8 cellular contexts compared by ENCODE assay signal in genomic region chr19:58387338-58388174, GRCh38. TPM values are rescaled to one million over a fixed set of nuclear protein-coding genes. Genes with fewer than 3 reads are reported as not detected.
DNase-seq lines count a peak whose midpoint lies in the region; ATAC-seq and TF ChIP-seq lines count a peak whose summit lies in the region.

No MANE protein-coding gene starts in this region.

- H3K27me3 Mint-ChIP-seq in neural crest cell (ENCODE audit: low read depth): peaks cover 4% of the 10 kb centered on the region

- no peaks in the 10 kb centered on the region for H3K9me3 Mint-ChIP-seq in neural crest cell

- no peak overlapping the region for H3K27ac ChIP-seq in ectodermal cell (ENCODE audit: insufficient read depth, low read depth, low read length, poor library complexity, severe bottlenecking)

- H3K4me3 ChIP-seq in GM12864 (ENCODE audit: low read depth, low read length): peak overlapping the region; percentile 88
- peak overlapping the region; percentile 96 for H3K4me3 ChIP-seq in ectodermal cell (ENCODE audit: insufficient read depth, low read depth, low read length)

- no peak for ATAC-seq in HG03521 (IDR thresholded peaks at IDR 0.05; ENCODE audit: unreplicated experiment)
- ATAC-seq in GM18867 (IDR thresholded peaks at IDR 0.05; ENCODE audit: unreplicated experiment): no peak

- H3K27ac Mint-ChIP-seq in neural crest cell (ENCODE audit: unreplicated experiment): peak overlapping the region; percentile 100

- peaks cover 36% of the 10 kb centered on the region for H3K4me1 Mint-ChIP-seq in neural crest cell

- H3K9me3 ChIP-seq in ectodermal cell (ENCODE audit: control insufficient read depth, low read length): no peaks in the 10 kb centered on the region

- TF ChIP-seq CTCF in GM12864 (IDR thresholded peaks at IDR 0.05; ENCODE audit: low read depth, low read length, missing control alignments) (no peak), neural crest cell (conservative IDR thresholded peaks at IDR 0.05) (no peak)

- H3K4me3 Mint-ChIP-seq in neural crest cell: peak overlapping the region; percentile 99

- H3K27me3 ChIP-seq in ectodermal cell (ENCODE audit: control insufficient read depth, insufficient read depth, low read length, poor library complexity, severe bottlenecking): no peaks in the 10 kb centered on the region

- H3K36me3 ChIP-seq in ectodermal cell (ENCODE audit: control insufficient read depth, insufficient read depth, low read length): peaks cover 14% of the 10 kb centered on the region

- WGBS in ectodermal cell, 2 experiments: 9 to 10% methylated on average over 39 of the region's 39 CpGs

- peaks cover 15% of the 10 kb centered on the region for H3K36me3 Mint-ChIP-seq in neural crest cell (ENCODE audit: low read depth)

- peaks cover 21% of the 10 kb centered on the region for H3K4me1 ChIP-seq in ectodermal cell (ENCODE audit: control insufficient read depth, insufficient read depth, low read length)

- DNase-seq in GM12864 (ENCODE audit: low read depth) (no peak), NCI-H2227 (lab: John Stamatoyannopoulos, UW; ENCODE audit: unreplicated experiment) (peak; percentile 72), neural crest cell (ENCODE audit: low read depth, low spot score) (no peak), cortex of kidney (lab: John Stamatoyannopoulos, UW) (no peak), AG20443 (ENCODE audit: low spot score) (no peak)

RNA-seq across cellular contexts. Expression of gene RPS5, which starts 0.5 kb away (rescaled TPM):
- 1,611 TPM for polyA plus RNA-seq in ectodermal cell (2013, experiment 1 of 4)
- polyA plus RNA-seq in ectodermal cell (2013, experiment 2 of 4): 1,629 TPM
- 1,522 TPM for polyA plus RNA-seq in ectodermal cell (2013, experiment 3 of 4)
- polyA plus RNA-seq in ectodermal cell (2013, experiment 4 of 4): 1,529 TPM
- total RNA-seq in neural crest cell: 1,209 and 1,215 TPM in 2 replicates

RNA-seq across cellular contexts. Expression of gene ZNF837, which starts 6.7 kb away (rescaled TPM):
- 3.0 TPM for polyA plus RNA-seq in ectodermal cell (2013, experiment 1 of 4)
- 3.1 TPM for polyA plus RNA-seq in ectodermal cell (2013, experiment 2 of 4)
- 4.1 TPM for polyA plus RNA-seq in ectodermal cell (2013, experiment 3 of 4)
- 3.1 TPM for polyA plus RNA-seq in ectodermal cell (2013, experiment 4 of 4)
- 4.5 and 5.0 TPM in 2 replicates for total RNA-seq in neural crest cell

RNA-seq across cellular contexts. Expression of gene RNF225, which starts 7.9 kb away (rescaled TPM):
- polyA plus RNA-seq in ectodermal cell (2013, experiment 1 of 4): not detected
- not detected for polyA plus RNA-seq in ectodermal cell (2013, experiment 2 of 4)
- not detected for polyA plus RNA-seq in ectodermal cell (2013, experiment 3 of 4)
- not detected for polyA plus RNA-seq in ectodermal cell (2013, experiment 4 of 4)
- 1.5 and 1.6 TPM in 2 replicates for total RNA-seq in neural crest cell

RNA-seq across cellular contexts. Expression of gene ZNF584, which starts 20.9 kb away (rescaled TPM):
- 11.3 TPM for polyA plus RNA-seq in ectodermal cell (2013, experiment 1 of 4)
- 11.9 TPM for polyA plus RNA-seq in ectodermal cell (2013, experiment 2 of 4)
- 9.1 TPM for polyA plus RNA-seq in ectodermal cell (2013, experiment 3 of 4)
- polyA plus RNA-seq in ectodermal cell (2013, experiment 4 of 4): 9.5 TPM
- 28.4 and 31.1 TPM in 2 replicates for total RNA-seq in neural crest cell

RNA-seq across cellular contexts. Expression of gene ZNF497, which starts 25.0 kb away (rescaled TPM):
- 5.3 TPM for polyA plus RNA-seq in ectodermal cell (2013, experiment 1 of 4)
- polyA plus RNA-seq in ectodermal cell (2013, experiment 2 of 4): 6.4 TPM
- 5.2 TPM for polyA plus RNA-seq in ectodermal cell (2013, experiment 3 of 4)
- polyA plus RNA-seq in ectodermal cell (2013, experiment 4 of 4): 4.8 TPM
- 8.4 and 9.1 TPM in 2 replicates for total RNA-seq in neural crest cell
